ENCODE assay signal across 1 cellular context in genomic region chr2:189717593-189717992, GRCh38. TPM values are rescaled to one million over a fixed set of nuclear protein-coding genes. Genes with fewer than 3 reads are reported as not detected.
"Had no signal": no experiment of that assay in that cellular context is flagged by ENCODE, and none has a peak within 500 bp of the region (broad histone marks: within the 10 kb centered on the region; RNA-seq: fewer than 3 reads in every experiment).

No MANE protein-coding gene starts in this region.

RNA-seq across cellular contexts. Expression of gene OSGEPL1, which starts 45.0 kb away (rescaled TPM):
- total RNA-seq: ascending aorta had no signal
